In the genomic region with DNA sequence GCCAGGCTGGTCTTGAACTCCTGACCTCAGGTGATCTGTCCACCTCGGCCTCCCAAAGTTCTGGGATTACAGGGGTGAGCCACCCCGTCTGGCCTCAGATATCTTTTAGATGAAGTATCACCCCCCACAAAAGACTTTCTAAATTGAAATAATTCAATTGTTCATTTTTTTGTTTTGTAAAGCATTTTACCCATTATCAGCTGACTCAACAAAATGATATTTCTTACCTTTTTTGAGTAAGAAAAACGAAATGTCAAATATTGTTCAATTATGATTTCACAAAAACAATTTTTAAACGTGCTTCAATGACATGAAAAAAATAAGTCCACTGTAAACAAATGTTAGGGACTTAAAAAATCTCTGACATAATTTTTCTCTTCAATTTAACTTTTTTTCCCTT, we compare ENCODE assay signal across 14 cellular contexts. TPM values are rescaled to one million over a fixed set of nuclear protein-coding genes. Genes with fewer than 3 reads are reported as not detected.
DNase-seq lines count a peak whose midpoint lies in the region; ATAC-seq and TF ChIP-seq lines count a peak whose summit lies in the region.
"Had no signal": no experiment of that assay in that cellular context is flagged by ENCODE, and none has a peak within 500 bp of the region (broad histone marks: within the 10 kb centered on the region; RNA-seq: fewer than 3 reads in every experiment).

No MANE protein-coding gene starts in this region.

- peak overlapping the region in 1 of 4 donors; percentile 100 for H3K4me3 Mint-ChIP-seq in CD4-positive, CD25-positive, alpha-beta regulatory T cell
- H3K4me3 Mint-ChIP-seq in activated CD4-positive, alpha-beta memory T cell treated with anti-CD3 and anti-CD28 coated beads, Interleukin-2, amount 10 ng/mL, durations not matched to agents 7 days and 5 days, result peak overlapping the region; percentile 100
- H3K4me3 Mint-ChIP-seq in naive B cell, result peak overlapping the region in 5 of 8 donors; percentile 21 to 100 (median 100)
- no peak overlapping the region for H3K4me3 Mint-ChIP-seq in activated CD4-positive, alpha-beta T cell treated with anti-CD3 and anti-CD28 coated beads, Interleukin-2, amount 10 ng/mL, durations not matched to agents 24 days and 14 days

- peaks cover 4% of the 10 kb centered on the region; the same call in 1 of the 2 replicates for H3K9me1 ChIP-seq in IMR-90 (ENCODE audit: insufficient read depth, low read length)

- H4K20me1 ChIP-seq in IMR-90 (ENCODE audit: insufficient read depth, low read length), result no peaks in the 10 kb centered on the region; the same call in 1 of the 2 replicates

- peak overlapping the region in 1 of 3 donors; percentile 97 for H3K27ac Mint-ChIP-seq in CD4-positive, CD25-positive, alpha-beta regulatory T cell
- H3K27ac Mint-ChIP-seq in activated CD4-positive, alpha-beta memory T cell treated with anti-CD3 and anti-CD28 coated beads, Interleukin-2, amount 10 ng/mL, durations not matched to agents 7 days and 5 days, result no peak overlapping the region
- no peak overlapping the region for H3K27ac Mint-ChIP-seq in naive B cell
- H3K27ac Mint-ChIP-seq in activated CD4-positive, alpha-beta T cell treated with anti-CD3 and anti-CD28 coated beads, Interleukin-2, amount 10 ng/mL, durations not matched to agents 24 days and 14 days, result no peak overlapping the region

- no peak overlapping the region for H3K4me2 ChIP-seq in IMR-90 (ENCODE audit: low read depth, low read length)

- dilution Hi-C loops in IMR-90 (cut with HindIII; ENCODE audit: low sequenced_read_pairs, unreplicated experiment), result no loop called here

- POLR2A ChIA-PET in IMR-90 (lab: Charles Lee; ENCODE audit: unreplicated experiment), result no interaction called here
- POLR2A ChIA-PET in activated CD4-positive, alpha-beta memory T cell treated with anti-CD3 and anti-CD28 coated beads, Interleukin-2, amount 10 ng/mL, durations not matched to agents 7 days and 5 days (lab: Charles Lee), result interaction anchor here (1.4 to 2.4 kb wide), 2 partner anchors 234 to 599 kb away, joined by 3 to 17 read pairs; no protein-coding TSS in a partner anchor

- no peak overlapping the region for H3K23ac ChIP-seq in IMR-90 (ENCODE audit: low read depth, low read length)

- H3K4me3 ChIP-seq in CD4-positive, CD25-positive, alpha-beta regulatory T cell (ENCODE audit: low read depth, low read length), result no peak overlapping the region
- H3K4me3 ChIP-seq in IMR-90 (ENCODE audit: insufficient read depth, low read depth, low read length), result no peak overlapping the region
- H3K4me3 ChIP-seq: mucosa of descending colon had no signal

- no peak overlapping the region for H4K91ac ChIP-seq in IMR-90 (ENCODE audit: insufficient read depth, low read depth, low read length)

- peaks cover 10% of the 10 kb centered on the region for H3K27me3 ChIP-seq in CD4-positive, CD25-positive, alpha-beta regulatory T cell (ENCODE audit: control insufficient read depth, insufficient read depth, low read length)
- H3K27me3 ChIP-seq in IMR-90 (ENCODE audit: control insufficient read depth, insufficient read depth, low read length), result peaks cover 9% of the 10 kb centered on the region
- H3K27me3 ChIP-seq: Peyer's patch had no signal

- no peak overlapping the region for H2AFZ ChIP-seq in IMR-90 (replicated peaks; ENCODE audit: low read length, poor library complexity)

- H2AK9ac ChIP-seq in IMR-90 (replicated peaks; ENCODE audit: low read depth, low read length, poor library complexity), result no peak overlapping the region

- intact Hi-C loops in IMR-90 (cut with micrococcal nuclease), result loop anchor here (1.0 kb wide), 1 partner anchor 214 kb away; no protein-coding TSS in a partner anchor
- intact Hi-C loops in activated CD4-positive, alpha-beta T cell treated with anti-CD3 and anti-CD28 coated beads, Interleukin-2, amount 10 ng/mL, durations not matched to agents 24 days and 14 days (cut with micrococcal nuclease), result loop anchor here (1.0 to 5.0 kb wide), 5 partner anchors 192 to 425 kb away; partner anchors contain the start of gene MCM10

- no peak overlapping the region for H4K8ac ChIP-seq in IMR-90 (ENCODE audit: low read depth in 2 of 2, low read length in 2 of 2)

- H3K9ac ChIP-seq in IMR-90 (ENCODE audit: low read depth, low read length), result no peak overlapping the region
- H3K9ac ChIP-seq: GM23248 had no signal

- no peak overlapping the region for H3K4ac ChIP-seq in IMR-90 (ENCODE audit: low read depth, low read length)

- in situ Hi-C loops in IMR-90 (cut with MboI; ENCODE audit: low sequenced_read_pairs), result no loop called here

- peaks cover 13 to 28% of the 10 kb centered on the region in 2 experiments for H3K79me1 ChIP-seq in IMR-90 (ENCODE audit: low read depth in 1 of 2, low read length in 2 of 2)

- no peak overlapping the region for H4K5ac ChIP-seq in IMR-90 (ENCODE audit: low read depth, low read length)

- H3K4me1 ChIP-seq in CD4-positive, CD25-positive, alpha-beta regulatory T cell (ENCODE audit: control insufficient read depth, insufficient read depth, low read length, poor library complexity, severe bottlenecking), result peaks cover 30% of the 10 kb centered on the region
- H3K4me1 ChIP-seq in IMR-90 (ENCODE audit: control insufficient read depth, insufficient read depth, low read length), result peaks cover 3% of the 10 kb centered on the region; the same call in 1 of the 2 replicates

- H3K4me1 Mint-ChIP-seq in CD4-positive, CD25-positive, alpha-beta regulatory T cell, result peaks cover 13 to 43% (median 26%) of the 10 kb centered on the region in 4 donors
- H3K4me1 Mint-ChIP-seq in activated CD4-positive, alpha-beta memory T cell treated with anti-CD3 and anti-CD28 coated beads, Interleukin-2, amount 10 ng/mL, durations not matched to agents 7 days and 5 days, result peaks cover 29% of the 10 kb centered on the region
- H3K4me1 Mint-ChIP-seq in naive B cell, result peaks cover 16 to 32% (median 30%) of the 10 kb centered on the region in 3 donors
- peaks cover 18% of the 10 kb centered on the region for H3K4me1 Mint-ChIP-seq in activated CD4-positive, alpha-beta T cell treated with anti-CD3 and anti-CD28 coated beads, Interleukin-2, amount 10 ng/mL, durations not matched to agents 24 days and 14 days

- H2AK5ac ChIP-seq in IMR-90 (ENCODE audit: low read depth, low read length), result no peak overlapping the region

- WGBS in IMR-90 (ENCODE audit: extremely low coverage in 2 of 2, insufficient read length in 1 of 2), 2 experiments, result no CpG with 5 or more reads among the region's 4 CpGs

- no peak overlapping the region for H2BK20ac ChIP-seq in IMR-90 (ENCODE audit: low read depth, low read length)

- H3K18ac ChIP-seq in IMR-90 (ENCODE audit: low read depth, low read length), result no peak overlapping the region

- no TSS peak for BruUV-seq in IMR-90 (replicated peaks; lab: Mats Ljungman, UMichigan)

- peaks cover 31% of the 10 kb centered on the region for H3K27me3 Mint-ChIP-seq in CD4-positive, CD25-positive, alpha-beta regulatory T cell
- H3K27me3 Mint-ChIP-seq in activated CD4-positive, alpha-beta memory T cell treated with anti-CD3 and anti-CD28 coated beads, Interleukin-2, amount 10 ng/mL, durations not matched to agents 7 days and 5 days, result peaks cover 20% of the 10 kb centered on the region
- H3K27me3 Mint-ChIP-seq in naive B cell, result peaks cover 20 to 30% (median 21%) of the 10 kb centered on the region in 3 donors
- H3K27me3 Mint-ChIP-seq in activated CD4-positive, alpha-beta T cell treated with anti-CD3 and anti-CD28 coated beads, Interleukin-2, amount 10 ng/mL, durations not matched to agents 24 days and 14 days, result peaks cover 14% of the 10 kb centered on the region

- H3K9me3 ChIP-seq in CD4-positive, CD25-positive, alpha-beta regulatory T cell (ENCODE audit: control insufficient read depth in 2 of 2, low read length in 2 of 2), result no peaks in the 10 kb centered on the region
- H3K9me3 ChIP-seq in IMR-90 (ENCODE audit: control insufficient read depth, insufficient read depth, low read length), result no peaks in the 10 kb centered on the region
- H3K9me3 ChIP-seq: mucosa of descending colon, Peyer's patch, sigmoid colon, tibial nerve had no signal

- TF ChIP-seq CTCF in IMR-90 (conservative IDR thresholded peaks at IDR 0.05; ENCODE audit: low read depth, low read length), result no peak

- CTCF ChIA-PET in IMR-90 (lab: Yijun Ruan, JAX), result interaction anchor here (1.0 kb wide), 1 partner anchor 69 kb away, joined by 8 read pairs; no protein-coding TSS in a partner anchor
- CTCF ChIA-PET in activated CD4-positive, alpha-beta memory T cell treated with anti-CD3 and anti-CD28 coated beads, Interleukin-2, amount 10 ng/mL, durations not matched to agents 7 days and 5 days (lab: Charles Lee), result interaction anchor here (0.8 to 1.6 kb wide), 2 partner anchors 150 to 235 kb away, joined by 3 to 12 read pairs; no protein-coding TSS in a partner anchor

- DNase-seq in CD4-positive, CD25-positive, alpha-beta regulatory T cell, result no peak
- no peak for DNase-seq in IMR-90
- no peak for DNase-seq in activated CD4-positive, alpha-beta memory T cell treated with anti-CD3 and anti-CD28 coated beads, Interleukin-2, amount 10 ng/mL, durations not matched to agents 7 days and 5 days
- no peak for DNase-seq in naive B cell
- DNase-seq in T1000 (lab: John Stamatoyannopoulos, UW), result no peak
- DNase-seq in activated CD4-positive, alpha-beta T cell treated with anti-CD3 and anti-CD28 coated beads, Interleukin-2, amount 10 ng/mL, durations not matched to agents 24 days and 14 days, result no peak
- DNase-seq in activated effector memory CD4-positive, alpha-beta T cell treated with anti-CD3 and anti-CD28 coated beads, Interleukin-2, amount 50 U/mL, for 16 hours, result no peak

- TF ChIP-seq POLR2A in IMR-90 (IDR thresholded peaks at IDR 0.05; ENCODE audit: low read depth, low read length), result no peak

- no peak overlapping the region for H2BK15ac ChIP-seq in IMR-90 (ENCODE audit: low read depth, low read length)

- H3K9me3 Mint-ChIP-seq in CD4-positive, CD25-positive, alpha-beta regulatory T cell, result peaks cover 0 to 3% (median 0%) of the 10 kb centered on the region in 7 donors
- no peaks in the 10 kb centered on the region for H3K9me3 Mint-ChIP-seq in activated CD4-positive, alpha-beta memory T cell treated with anti-CD3 and anti-CD28 coated beads, Interleukin-2, amount 10 ng/mL, durations not matched to agents 7 days and 5 days
- peaks cover 0 to 2% (median 0%) of the 10 kb centered on the region in 7 donors for H3K9me3 Mint-ChIP-seq in naive B cell
- no peaks in the 10 kb centered on the region for H3K9me3 Mint-ChIP-seq in activated CD4-positive, alpha-beta T cell treated with anti-CD3 and anti-CD28 coated beads, Interleukin-2, amount 10 ng/mL, durations not matched to agents 24 days and 14 days

- no peak for ATAC-seq in CD4-positive, CD25-positive, alpha-beta regulatory T cell (ENCODE audit: low read depth in 2 of 2)
- ATAC-seq in IMR-90 (ENCODE audit: low read depth), result no peak
- ATAC-seq in naive B cell (ENCODE audit: low read depth in 2 of 2), result no peak
- no peak for ATAC-seq in GM21390 (IDR thresholded peaks at IDR 0.05; ENCODE audit: unreplicated experiment)

- H3K27ac ChIP-seq in CD4-positive, CD25-positive, alpha-beta regulatory T cell (ENCODE audit: insufficient read depth, low read length, poor library complexity, severe bottlenecking), result peak overlapping the region; percentile 44
- no peak overlapping the region for H3K27ac ChIP-seq in IMR-90 (ENCODE audit: insufficient read depth, low read length)
- H3K27ac ChIP-seq: GM23248 had no signal

- H3K36me3 ChIP-seq in CD4-positive, CD25-positive, alpha-beta regulatory T cell (ENCODE audit: control insufficient read depth, insufficient read depth, low read length), result no peaks in the 10 kb centered on the region
- no peaks in the 10 kb centered on the region for H3K36me3 ChIP-seq in IMR-90 (ENCODE audit: control insufficient read depth, insufficient read depth, low read length)
- H3K36me3 ChIP-seq: Peyer's patch, sigmoid colon, tibial nerve had no signal

- no peak overlapping the region for H2BK120ac ChIP-seq in IMR-90 (ENCODE audit: low read depth, low read length)

- no peak overlapping the region for H2BK5ac ChIP-seq in IMR-90 (ENCODE audit: low read depth, low read length, poor library complexity, severe bottlenecking)

- no peak for TF ChIP-seq RAD21 in IMR-90 (IDR thresholded peaks at IDR 0.05; ENCODE audit: low read length)

- H3K56ac ChIP-seq in IMR-90 (ENCODE audit: extremely low read depth, insufficient read depth, low read length), result no peak overlapping the region

- H3K36me3 Mint-ChIP-seq in CD4-positive, CD25-positive, alpha-beta regulatory T cell, result no peaks in the 10 kb centered on the region
- H3K36me3 Mint-ChIP-seq in activated CD4-positive, alpha-beta memory T cell treated with anti-CD3 and anti-CD28 coated beads, Interleukin-2, amount 10 ng/mL, durations not matched to agents 7 days and 5 days (ENCODE audit: low read depth), result peaks cover 3% of the 10 kb centered on the region
- H3K36me3 Mint-ChIP-seq in naive B cell, result peaks cover 4 to 7% of the 10 kb centered on the region in 2 donors
- H3K36me3 Mint-ChIP-seq in activated CD4-positive, alpha-beta T cell treated with anti-CD3 and anti-CD28 coated beads, Interleukin-2, amount 10 ng/mL, durations not matched to agents 24 days and 14 days (ENCODE audit: low read depth), result peaks cover 6% of the 10 kb centered on the region

- H3K14ac ChIP-seq in IMR-90 (replicated peaks; ENCODE audit: low read depth, low read length), result no peak overlapping the region

RNA-seq across cellular contexts. Expression of gene PRPF18, which starts 0.8 kb away (rescaled TPM):
- total RNA-seq in CD4-positive, CD25-positive, alpha-beta regulatory T cell, result 29.6 TPM
- polyA plus RNA-seq in CD4-positive, CD25-positive, alpha-beta regulatory T cell, result 10 to 100 TPM; 40.0 to 43.7 (median 41.8) TPM
- total RNA-seq in IMR-90 (2012; rRNA removed), result 10.0 and 34.4 TPM in 2 replicates
- polyA plus RNA-seq in IMR-90 (2012; rRNA removed) (14.1 and 16.9 TPM in 2 replicates), naive B cell (ENCODE audit: low read depth in 6 of 6) (10 to 100 TPM; 38.7 to 53.6 (median 43.8) TPM)
- polyA plus RNA-seq in IMR-90 (2012; cell fraction: cytosol; rRNA removed), result 1.1 and 2.4 TPM in 2 replicates
- polyA plus RNA-seq in IMR-90 (2012; cell fraction: nucleus; rRNA removed; ENCODE audit: low replicate concordance), result 0.28 and 3.2 TPM in 2 replicates
- total RNA-seq in activated CD4-positive, alpha-beta memory T cell treated with anti-CD3 and anti-CD28 coated beads, Interleukin-2, amount 10 ng/mL, durations not matched to agents 7 days and 5 days, result 10 to 100 TPM; 22.5 to 26.0 TPM
- total RNA-seq in activated CD4-positive, alpha-beta T cell treated with anti-CD3 and anti-CD28 coated beads, Interleukin-2, amount 10 ng/mL, durations not matched to agents 24 days and 14 days, result 21.5 and 23.4 TPM in 2 replicates

RNA-seq across cellular contexts. Expression of gene BEND7, which starts 57.1 kb away (rescaled TPM):
- 0.35 TPM for total RNA-seq in CD4-positive, CD25-positive, alpha-beta regulatory T cell
- polyA plus RNA-seq in CD4-positive, CD25-positive, alpha-beta regulatory T cell, result not detected
- 2.3 and 3.1 TPM in 2 replicates for total RNA-seq in IMR-90 (2012; rRNA removed)
- polyA plus RNA-seq in IMR-90 (2012; rRNA removed) (2.5 and 3.5 TPM in 2 replicates), naive B cell (ENCODE audit: low read depth in 6 of 6) (not detected)
- polyA plus RNA-seq in IMR-90 (2012; cell fraction: cytosol; rRNA removed), result 0.99 and 1.6 TPM in 2 replicates
- 1.7 and 9.5 TPM in 2 replicates for polyA plus RNA-seq in IMR-90 (2012; cell fraction: nucleus; rRNA removed; ENCODE audit: low replicate concordance)
- total RNA-seq in activated CD4-positive, alpha-beta memory T cell treated with anti-CD3 and anti-CD28 coated beads, Interleukin-2, amount 10 ng/mL, durations not matched to agents 7 days and 5 days, result not detected
- not detected in 2 replicates for total RNA-seq in activated CD4-positive, alpha-beta T cell treated with anti-CD3 and anti-CD28 coated beads, Interleukin-2, amount 10 ng/mL, durations not matched to agents 24 days and 14 days
- total RNA-seq: T-helper 2 cell treated with Interferon-gamma antibody and Interleukin-4, amounts not matched to agents 100 ng/mL and 5 ng/mL, for 36 hours had no signal
